Comparison of ENCODE assay signal across 16 cellular contexts in genomic region chr11:96146765-96147164, GRCh38.
"Had no signal": no experiment of that assay in that cellular context is flagged by ENCODE, and none has a peak within 500 bp of the region (broad histone marks: within the 10 kb centered on the region; RNA-seq: fewer than 3 reads in every experiment).

No MANE protein-coding gene starts in this region.

- H3K27ac Mint-ChIP-seq: activated CD8-positive, alpha-beta T cell treated with anti-CD3 and anti-CD28 coated beads for 36 hours; activated naive CD4-positive, alpha-beta T cell treated with anti-CD3 and anti-CD28 coated beads for 36 hours; nephron progenitor cell; T-helper 1 cell treated with Interleukin-12 subunit alpha and Interleukin-12 subunit beta and Interleukin-4 antibody, amounts not matched to agents 30 μg/mL and 1 μg/mL, for 36 hours; WTC11 had no signal

- H3K27me3 ChIP-seq: adrenal gland, esophagus muscularis mucosa had no signal

- H3K4me3 ChIP-seq: adrenal gland, coronary artery, esophagus muscularis mucosa, prostate gland had no signal

- H3K27ac ChIP-seq: adrenal gland, coronary artery, esophagus muscularis mucosa had no signal

- ATAC-seq: activated CD8-positive, alpha-beta T cell treated with anti-CD3 and anti-CD28 coated beads for 36 hours; right cardiac atrium; WTC11 had no signal

- H3K9me3 Mint-ChIP-seq: activated CD8-positive, alpha-beta T cell treated with anti-CD3 and anti-CD28 coated beads for 36 hours; activated naive CD4-positive, alpha-beta T cell treated with anti-CD3 and anti-CD28 coated beads for 36 hours; nephron progenitor cell; T-helper 1 cell treated with Interleukin-12 subunit alpha and Interleukin-12 subunit beta and Interleukin-4 antibody, amounts not matched to agents 30 μg/mL and 1 μg/mL, for 36 hours; WTC11 had no signal

- H3K9me3 ChIP-seq: adrenal gland, esophagus muscularis mucosa, prostate gland had no signal

- DNase-seq: activated CD4-positive, alpha-beta T cell treated with anti-CD3 and anti-CD28 coated beads for 4 hours; activated CD8-positive, alpha-beta memory T cell treated with anti-CD3 and anti-CD28 coated beads, Interleukin-2, amount 50 U/mL, for 4 hours; activated CD8-positive, alpha-beta T cell treated with anti-CD3 and anti-CD28 coated beads for 36 hours; activated naive CD4-positive, alpha-beta T cell treated with anti-CD3 and anti-CD28 coated beads for 36 hours; adrenal gland; central memory CD4-positive, alpha-beta T cell; kidney glomerular epithelial cell; mesenchymal stem cell; nephron progenitor cell; occipital lobe; right cardiac atrium had no signal

- H3K36me3 Mint-ChIP-seq: WTC11 had no signal

- H3K4me3 Mint-ChIP-seq: activated CD8-positive, alpha-beta T cell treated with anti-CD3 and anti-CD28 coated beads for 36 hours; activated naive CD4-positive, alpha-beta T cell treated with anti-CD3 and anti-CD28 coated beads for 36 hours; nephron progenitor cell; T-helper 1 cell treated with Interleukin-12 subunit alpha and Interleukin-12 subunit beta and Interleukin-4 antibody, amounts not matched to agents 30 μg/mL and 1 μg/mL, for 36 hours; WTC11 had no signal

- H3K36me3 ChIP-seq: adrenal gland, esophagus muscularis mucosa, prostate gland had no signal

- H3K27me3 Mint-ChIP-seq: activated CD8-positive, alpha-beta T cell treated with anti-CD3 and anti-CD28 coated beads for 36 hours had no signal
